In genomic region chr3:196055683-196056270, GRCh38 we compare ENCODE assay signal across 9 cellular contexts. TPM values are rescaled to one million over a fixed set of nuclear protein-coding genes. Genes with fewer than 3 reads are reported as not detected.
DNase-seq lines count a peak whose midpoint lies in the region; ATAC-seq lines count a peak whose summit lies in the region.
"Had no signal": no experiment of that assay in that cellular context is flagged by ENCODE, and none has a peak within 500 bp of the region (broad histone marks: within the 10 kb centered on the region; RNA-seq: fewer than 3 reads in every experiment).

No MANE protein-coding gene starts in this region.

- intact Hi-C loops in posterior cingulate gyrus (cut with DNase I): no loop called here

- H3K27me3 ChIP-seq in Karpas-422 (ENCODE audit: low read length) (no peaks in the 10 kb centered on the region), mesenchymal stem cell (ENCODE audit: control insufficient read depth in 1 of 2, insufficient read depth in 1 of 2, low read length in 2 of 2) (no peaks in the 10 kb centered on the region)

- no peak for ATAC-seq in HG02571 (IDR thresholded peaks at IDR 0.05; ENCODE audit: unreplicated experiment)

- H3K27me3 Mint-ChIP-seq in activated naive CD8-positive, alpha-beta T cell treated with anti-CD3 and anti-CD28 coated beads for 36 hours: no peaks in the 10 kb centered on the region
- H3K27me3 Mint-ChIP-seq: CD4-positive, CD25-positive, alpha-beta regulatory T cell had no signal

- 86% methylated on average over 10 of the region's 10 CpGs for WGBS in mesenchymal stem cell

- no peak overlapping the region for H3K4ac ChIP-seq in mesenchymal stem cell (ENCODE audit: low read depth in 1 of 2, low read length in 2 of 2)

- peaks cover 4% of the 10 kb centered on the region for H3K4me1 Mint-ChIP-seq in activated naive CD8-positive, alpha-beta T cell treated with anti-CD3 and anti-CD28 coated beads for 36 hours

- H3K27ac Mint-ChIP-seq in activated naive CD8-positive, alpha-beta T cell treated with anti-CD3 and anti-CD28 coated beads for 36 hours: peak overlapping the region; percentile 81

- H2BK15ac ChIP-seq in mesenchymal stem cell (ENCODE audit: low read depth, poor library complexity, severe bottlenecking): no peak overlapping the region

- no peak overlapping the region for H4K8ac ChIP-seq in mesenchymal stem cell (ENCODE audit: low read length)

- no peak overlapping the region for H2BK12ac ChIP-seq in mesenchymal stem cell (ENCODE audit: low read length in 2 of 2)

- no peak overlapping the region for H4K91ac ChIP-seq in mesenchymal stem cell (ENCODE audit: low read length)

- H3K14ac ChIP-seq in mesenchymal stem cell (ENCODE audit: low read length in 2 of 2): no peak overlapping the region

- no peak overlapping the region for H2AFZ ChIP-seq in Karpas-422 (ENCODE audit: low read length)
- no peak overlapping the region for H2AFZ ChIP-seq in mesenchymal stem cell (ENCODE audit: low read depth, low read length)

- H3K79me1 ChIP-seq in mesenchymal stem cell (replicated peaks; ENCODE audit: low read length, poor library complexity, severe bottlenecking): peaks cover 2% of the 10 kb centered on the region

- H3K4me1 ChIP-seq in Karpas-422 (ENCODE audit: low read length) (no peaks in the 10 kb centered on the region), mesenchymal stem cell (ENCODE audit: control insufficient read depth, insufficient read depth, low read depth, low read length) (no peaks in the 10 kb centered on the region)

- H3K9me3 Mint-ChIP-seq in activated naive CD8-positive, alpha-beta T cell treated with anti-CD3 and anti-CD28 coated beads for 36 hours: no peaks in the 10 kb centered on the region
- H3K9me3 Mint-ChIP-seq: CD4-positive, CD25-positive, alpha-beta regulatory T cell had no signal

- H3K27ac ChIP-seq in Karpas-422 (ENCODE audit: low read length) (no peak overlapping the region), mesenchymal stem cell (ENCODE audit: low read length, poor library complexity, severe bottlenecking) (no peak overlapping the region)

- no peaks in the 10 kb centered on the region for H3K9me2 ChIP-seq in Karpas-422 (replicated peaks; ENCODE audit: insufficient read depth, low read length)

- no peak overlapping the region for H2AK5ac ChIP-seq in mesenchymal stem cell (ENCODE audit: low read length, severe bottlenecking)

- no peak overlapping the region for H2BK120ac ChIP-seq in mesenchymal stem cell (ENCODE audit: low read depth, low read length)

- no peak overlapping the region for H3K4me3 ChIP-seq in Karpas-422 (ENCODE audit: low read length)
- no peak overlapping the region for H3K4me3 ChIP-seq in mesenchymal stem cell (ENCODE audit: insufficient read depth in 1 of 2, low read depth in 1 of 2, low read length in 2 of 2)

- H3K4me2 ChIP-seq in Karpas-422 (ENCODE audit: low read depth, low read length, poor library complexity, severe bottlenecking) (no peak overlapping the region), mesenchymal stem cell (ENCODE audit: low read length, poor library complexity, severe bottlenecking) (no peak overlapping the region)

- no peak overlapping the region for H3K23ac ChIP-seq in mesenchymal stem cell (ENCODE audit: low read length in 2 of 2)

- no peak overlapping the region for H3K4me3 Mint-ChIP-seq in activated naive CD8-positive, alpha-beta T cell treated with anti-CD3 and anti-CD28 coated beads for 36 hours
- H3K4me3 Mint-ChIP-seq: CD4-positive, CD25-positive, alpha-beta regulatory T cell had no signal

- H3K9ac ChIP-seq in Karpas-422 (ENCODE audit: low read length) (no peak overlapping the region), mesenchymal stem cell (ENCODE audit: low read length) (no peak overlapping the region)

- peaks cover 57% of the 10 kb centered on the region for H3K36me3 Mint-ChIP-seq in activated naive CD8-positive, alpha-beta T cell treated with anti-CD3 and anti-CD28 coated beads for 36 hours

- H2BK5ac ChIP-seq in mesenchymal stem cell (ENCODE audit: low read depth, low read length, poor library complexity, severe bottlenecking): no peak overlapping the region

- peak; percentile 37 for DNase-seq in EL
- peak; percentile 41 for DNase-seq in Karpas-422
- no peak for DNase-seq in activated naive CD8-positive, alpha-beta T cell treated with anti-CD3 and anti-CD28 coated beads for 36 hours
- DNase-seq in mesenchymal stem cell: peak; percentile 61
- DNase-seq in C1 segment of cervical spinal cord (lab: John Stamatoyannopoulos, UW): no peak
- no peak for DNase-seq in foreskin melanocyte
- no peak for DNase-seq in posterior cingulate gyrus
- DNase-seq: CD4-positive, CD25-positive, alpha-beta regulatory T cell had no signal

- no peaks in the 10 kb centered on the region for H3K9me3 ChIP-seq in Karpas-422 (ENCODE audit: low read length)
- H3K9me3 ChIP-seq in mesenchymal stem cell (ENCODE audit: control insufficient read depth, low read length): no peaks in the 10 kb centered on the region

- H3K18ac ChIP-seq in mesenchymal stem cell (ENCODE audit: low read depth in 1 of 2, low read length in 2 of 2): no peak overlapping the region

- peaks cover 14% of the 10 kb centered on the region for H3K79me2 ChIP-seq in Karpas-422 (ENCODE audit: low read length)

- peaks cover 73% of the 10 kb centered on the region for H3K36me3 ChIP-seq in Karpas-422 (ENCODE audit: insufficient read depth, low read length)
- H3K36me3 ChIP-seq in mesenchymal stem cell (ENCODE audit: control insufficient read depth in 1 of 2, insufficient read depth in 2 of 2, low read depth in 1 of 2, low read length in 2 of 2): peaks cover 46 to 89% of the 10 kb centered on the region in 2 experiments

- H4K20me1 ChIP-seq in Karpas-422 (ENCODE audit: insufficient read depth, low read depth, low read length): peaks cover 33% of the 10 kb centered on the region

RNA-seq across cellular contexts. Expression of gene TFRC, which starts 26.1 kb away (rescaled TPM):
- 105 and 111 TPM in 2 replicates for total RNA-seq in Karpas-422 (2014; rRNA removed; shearing (Covaris generic); ENCODE audit: low replicate concordance)
- total RNA-seq in activated naive CD8-positive, alpha-beta T cell treated with anti-CD3 and anti-CD28 coated beads for 36 hours: 100 to 1,000 TPM; 550 TPM
- polyA plus RNA-seq in mesenchymal stem cell (2013, experiment 1 of 2): 34.8 TPM
- polyA plus RNA-seq in mesenchymal stem cell (2013, experiment 2 of 2): 37.0 TPM

Comparison
In these comparisons a context has a peak if more than half of its experiments do, and no peak if none do; other contexts are left out.
1. DNase-seq: peak in EL (single experiment), Karpas-422 (single experiment) and mesenchymal stem cell (single experiment); none in activated naive CD8-positive, alpha-beta T cell treated with anti-CD3 and anti-CD28 coated beads for 36 hours (single experiment), C1 segment of cervical spinal cord (0 of 14), foreskin melanocyte (single experiment) and posterior cingulate gyrus (0 of 10).